ENCODE assay signal across 3 cellular contexts in genomic region chr3:13041113-13041776, GRCh38.
TF ChIP-seq lines count a peak whose summit lies in the region.

No MANE protein-coding gene starts in this region.

TF ChIP-seq in SK-N-SH, 30 proteins besides CTCF, POLR2A, EP300 and RAD21:
- no peak for TF ChIP-seq TCF12 (IDR thresholded peaks at IDR 0.05)
- TF ChIP-seq, protein P1, sequence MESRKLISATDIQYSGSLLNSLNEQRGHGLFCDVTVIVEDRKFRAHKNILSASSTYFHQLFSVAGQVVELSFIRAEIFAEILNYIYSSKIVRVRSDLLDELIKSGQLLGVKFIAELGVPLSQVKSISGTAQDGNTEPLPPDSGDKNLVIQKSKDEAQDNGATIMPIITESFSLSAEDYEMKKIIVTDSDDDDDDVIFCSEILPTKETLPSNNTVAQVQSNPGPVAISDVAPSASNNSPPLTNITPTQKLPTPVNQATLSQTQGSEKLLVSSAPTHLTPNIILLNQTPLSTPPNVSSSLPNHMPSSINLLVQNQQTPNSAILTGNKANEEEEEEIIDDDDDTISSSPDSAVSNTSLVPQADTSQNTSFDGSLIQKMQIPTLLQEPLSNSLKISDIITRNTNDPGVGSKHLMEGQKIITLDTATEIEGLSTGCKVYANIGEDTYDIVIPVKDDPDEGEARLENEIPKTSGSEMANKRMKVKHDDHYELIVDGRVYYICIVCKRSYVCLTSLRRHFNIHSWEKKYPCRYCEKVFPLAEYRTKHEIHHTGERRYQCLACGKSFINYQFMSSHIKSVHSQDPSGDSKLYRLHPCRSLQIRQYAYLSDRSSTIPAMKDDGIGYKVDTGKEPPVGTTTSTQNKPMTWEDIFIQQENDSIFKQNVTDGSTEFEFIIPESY (IDR thresholded peaks at IDR 0.05; ENCODE audit: borderline replicate concordance, low read depth), result no peak
- no peak for TF ChIP-seq SIN3A (IDR thresholded peaks at IDR 0.05; ENCODE audit: borderline replicate concordance, low read depth, low read length)
- TF ChIP-seq YY1 (IDR thresholded peaks at IDR 0.05; ENCODE audit: low read depth), result no peak
- no peak for TF ChIP-seq IRF3 (IDR thresholded peaks at IDR 0.05; ENCODE audit: low read depth, low read length)
- no peak for TF ChIP-seq MEF2A (IDR thresholded peaks at IDR 0.05; ENCODE audit: borderline replicate concordance, low read depth)
- TF ChIP-seq RFX5 (IDR thresholded peaks at IDR 0.05; ENCODE audit: low read length), result no peak
- TF ChIP-seq FOSL2 (IDR thresholded peaks at IDR 0.05; ENCODE audit: borderline replicate concordance, low read depth), result no peak
- TF ChIP-seq NRF1 (IDR thresholded peaks at IDR 0.05; ENCODE audit: low read depth, low read length), result no peak
- TF ChIP-seq USF2 (IDR thresholded peaks at IDR 0.05; ENCODE audit: borderline replicate concordance, low read depth, low read length), result no peak
- TF ChIP-seq GATA2 (CRISPR knock-in tag; IDR thresholded peaks at IDR 0.05), result no peak; the same call in 1 of the 2 replicates
- TF ChIP-seq PBX3 (IDR thresholded peaks at IDR 0.05), result no peak
- no peak for TF ChIP-seq MXI1 (IDR thresholded peaks at IDR 0.05; ENCODE audit: low read depth, low read length)
- TF ChIP-seq CHD2 (IDR thresholded peaks at IDR 0.05; ENCODE audit: low read length, partially characterized antibody), result no peak
- TF ChIP-seq TAF1 (IDR thresholded peaks at IDR 0.05; ENCODE audit: borderline replicate concordance, low read depth, low read length), result no peak
- no peak for TF ChIP-seq NFIC (IDR thresholded peaks at IDR 0.05; ENCODE audit: borderline replicate concordance)
- TF ChIP-seq FOXJ3 (CRISPR knock-in tag; IDR thresholded peaks at IDR 0.05), result no peak
- TF ChIP-seq GABPA (IDR thresholded peaks at IDR 0.05; ENCODE audit: low read depth), result no peak

TF ChIP-seq in SK-N-SH treated with all-trans-retinoic acid at 6 μM for 48 hours, 23 proteins besides CTCF, POLR2A, EP300 and RAD21:
- no peak for TF ChIP-seq ESRRG (CRISPR knock-in tag; IDR thresholded peaks at IDR 0.05)

TF ChIP-seq in GM12878, 131 proteins besides CTCF, POLR2A, EP300 and RAD21:
- TF ChIP-seq IKZF2 (IDR thresholded peaks at IDR 0.05) (no peak), FOXK2 (IDR thresholded peaks at IDR 0.05) (no peak), MEF2A (IDR thresholded peaks at IDR 0.05; ENCODE audit: insufficient read depth, low read depth, low read length) (no peak), ZNF592 (IDR thresholded peaks at IDR 0.05) (no peak), ZNF217 (IDR thresholded peaks at IDR 0.05) (no peak), KLF5 (IDR thresholded peaks at IDR 0.05; ENCODE audit: partially characterized antibody) (no peak)
